8 cellular contexts compared by ENCODE assay signal in the genomic region with DNA sequence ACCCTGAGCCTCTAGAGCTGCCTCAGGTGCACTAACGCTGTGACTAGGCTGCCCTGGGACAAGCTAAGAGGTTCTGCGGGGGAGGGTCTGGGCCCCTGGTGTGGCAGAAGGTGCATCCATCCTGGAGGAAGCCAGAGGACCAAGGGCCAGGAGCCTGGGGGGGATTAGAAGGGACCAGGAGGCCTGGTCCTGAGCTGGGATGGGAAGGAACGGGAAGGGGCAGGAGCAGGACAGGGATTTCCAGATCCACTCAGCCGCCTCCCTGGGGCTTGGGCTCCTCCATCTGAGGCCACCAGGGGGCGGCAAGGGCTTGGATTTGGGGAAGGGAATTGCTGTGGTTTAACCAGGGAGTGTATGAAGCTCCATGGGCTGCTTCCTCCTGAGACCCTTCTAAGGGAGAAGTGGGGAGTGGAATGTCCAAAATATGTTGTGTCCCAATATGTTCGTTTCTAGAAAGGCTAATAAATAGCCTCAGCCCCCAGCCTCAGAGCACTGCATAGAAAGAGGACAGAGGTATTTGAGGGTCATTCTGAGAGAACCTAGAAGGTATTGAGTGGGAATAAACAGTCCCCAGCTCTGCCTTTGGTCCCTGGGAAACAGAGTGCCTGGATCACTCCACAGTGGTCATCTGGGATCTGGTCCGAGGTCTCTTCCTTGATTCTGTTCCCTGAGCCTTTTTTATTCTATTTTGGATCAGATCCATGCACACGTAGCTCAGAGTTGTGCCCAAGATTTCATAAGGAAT. TPM values are rescaled to one million over a fixed set of nuclear protein-coding genes. Genes with fewer than 3 reads are reported as not detected.
DNase-seq lines count a peak whose midpoint lies in the region; ATAC-seq, FAIRE-seq and TF ChIP-seq lines count a peak whose summit lies in the region.

No MANE protein-coding gene starts in this region.

- H3K36me3 ChIP-seq in body of pancreas (replicated peaks in 1 of 2; ENCODE audit: insufficient read depth in 1 of 2, low read depth in 2 of 2) (no peaks in the 10 kb centered on the region), thyroid gland (no peaks in the 10 kb centered on the region)

- TF ChIP-seq POLR2A in body of pancreas (IDR thresholded peaks at IDR 0.05), result no peak
- no peak for TF ChIP-seq POLR2A in thyroid gland (IDR thresholded peaks at IDR 0.05)

- intact Hi-C loops in body of pancreas (cut with DNase I) (no loop called here), thyroid gland (cut with DNase I) (no loop called here)

- TF ChIP-seq CTCF in D721Med (IDR thresholded peaks at IDR 0.05; ENCODE audit: insufficient read depth, missing control alignments) (peak; percentile 87), HL-60 (IDR thresholded peaks at IDR 0.05; ENCODE audit: insufficient read depth, low read length) (peak; percentile 79), RWPE1 (conservative IDR thresholded peaks at IDR 0.05; ENCODE audit: low read depth) (peak; percentile 61), body of pancreas (IDR thresholded peaks at IDR 0.05) (peak; percentile 40 to 67 (median 53)), thyroid gland (IDR thresholded peaks at IDR 0.05) (peak; percentile 32 to 72 (median 48))

- H3K4me3 ChIP-seq in HL-60 (replicated peaks; ENCODE audit: insufficient read depth, low read length) (no peak overlapping the region), body of pancreas (no peak overlapping the region), thyroid gland (replicated peaks in 1 of 3) (no peak overlapping the region)

- H3K4me1 ChIP-seq in body of pancreas (no peaks in the 10 kb centered on the region), thyroid gland (no peaks in the 10 kb centered on the region)

- POLR2A ChIA-PET in RWPE1 (lab: Yijun Ruan, JAX; ENCODE audit: low non-redundant PET), result no interaction called here

- H3K9me3 ChIP-seq in body of pancreas (no peaks in the 10 kb centered on the region), thyroid gland (no peaks in the 10 kb centered on the region)

- no peaks in the 10 kb centered on the region for H3K27me3 ChIP-seq in HL-60 (ENCODE audit: insufficient read depth, poor library complexity, severe bottlenecking)
- H3K27me3 ChIP-seq in body of pancreas, result no peaks in the 10 kb centered on the region
- no peaks in the 10 kb centered on the region for H3K27me3 ChIP-seq in thyroid gland

- H3K27ac ChIP-seq in HL-60 (replicated peaks) (no peak overlapping the region), RWPE1 (no peak overlapping the region), body of pancreas (no peak overlapping the region), thyroid gland (no peak overlapping the region)

- CTCF ChIA-PET in RWPE1 (lab: Yijun Ruan, JAX), result interaction anchor here (0.5 to 1.5 kb wide), 5 partner anchors 11 to 807 kb away, joined by 3 to 5 read pairs (median 3); a partner anchor contains a TSS

- DNase-seq in D721Med (ENCODE audit: insufficient read length, low spot score) (no peak), HL-60 (ENCODE audit: low read depth in 1 of 2, low spot score in 1 of 2) (peak in 1 of 2 experiments; percentile 40), RWPE1 (ENCODE audit: low spot score) (peak; percentile 25), body of pancreas (peak; percentile 30 to 63 (median 50)), kidney tubule cell (ENCODE audit: low spot score) (peak; percentile 56), thyroid gland (peak; percentile 40 to 57)

- ATAC-seq in body of pancreas, result peak; percentile 65
- no peak for ATAC-seq in HG02798 (IDR thresholded peaks at IDR 0.05; ENCODE audit: poor library complexity, unreplicated experiment)
- no peak for ATAC-seq in GM19467 (IDR thresholded peaks at IDR 0.05; ENCODE audit: unreplicated experiment)

- no peak for FAIRE-seq in D721Med (lab: Jason Lieb, UNC)

- WGBS in body of pancreas, 2 donors, result 31 to 35% methylated on average over 8 of the region's 8 CpGs
- WGBS in thyroid gland, 2 donors, result 35 to 37% methylated on average over 8 of the region's 8 CpGs

RNA-seq across cellular contexts. Expression of a gene that starts 17.4 kb away (rescaled TPM):
- total RNA-seq in body of pancreas (not detected), thyroid gland (under 1 TPM in 2 of 4 donors, not detected in 2; 0.45 to 0.67 TPM)

RNA-seq across cellular contexts. Expression of a gene that starts 56.3 kb away (rescaled TPM):
- total RNA-seq in body of pancreas (not detected), thyroid gland (not detected)
